2 cellular contexts compared by ENCODE assay signal in genomic region chr2:69716555-69717120, GRCh38.
TF ChIP-seq lines count a peak whose summit lies in the region.

No MANE protein-coding gene starts in this region.

TF ChIP-seq in GM23338, 12 proteins besides CTCF, POLR2A, EP300 and RAD21:
- TF ChIP-seq EZH2 (IDR thresholded peaks at IDR 0.05; ENCODE audit: low read depth, unreplicated experiment) (no peak), STAT1 (IDR thresholded peaks at IDR 0.05; ENCODE audit: unreplicated experiment) (no peak), EZH2phosphoT487 (IDR thresholded peaks at IDR 0.05; ENCODE audit: unreplicated experiment) (no peak), POLR2AphosphoS5 (IDR thresholded peaks at IDR 0.05; ENCODE audit: low read depth) (no peak), ETS1 (IDR thresholded peaks at IDR 0.05) (no peak), JUNB (IDR thresholded peaks at IDR 0.05; ENCODE audit: unreplicated experiment) (no peak), CREB1 (CRISPR knock-in tag; IDR thresholded peaks at IDR 0.05; ENCODE audit: low read depth) (no peak), ZNF331 (CRISPR knock-in tag; IDR thresholded peaks at IDR 0.05; ENCODE audit: low read depth) (no peak), ZNF114 (CRISPR knock-in tag; IDR thresholded peaks at IDR 0.05) (no peak), NANOG (IDR thresholded peaks at IDR 0.05; ENCODE audit: borderline replicate concordance) (no peak), REST (IDR thresholded peaks at IDR 0.05; ENCODE audit: unreplicated experiment) (no peak), ZNF462 (CRISPR knock-in tag; IDR thresholded peaks at IDR 0.05) (no peak)

TF ChIP-seq in SK-N-SH, 30 proteins besides CTCF, POLR2A, EP300 and RAD21:
- TF ChIP-seq FOSL2 (IDR thresholded peaks at IDR 0.05; ENCODE audit: borderline replicate concordance, low read depth) = peak; percentile 50; the same call in 1 of the 2 replicates
- no peak for TF ChIP-seq CHD2 (IDR thresholded peaks at IDR 0.05; ENCODE audit: low read length, partially characterized antibody)
- TF ChIP-seq ELF1 (IDR thresholded peaks at IDR 0.05) = no peak
- no peak for TF ChIP-seq IRF3 (IDR thresholded peaks at IDR 0.05; ENCODE audit: low read depth, low read length)
- peak; percentile 42; the same call in 1 of the 2 replicates for TF ChIP-seq JUND (IDR thresholded peaks at IDR 0.05)
- no peak for TF ChIP-seq RCOR1 (IDR thresholded peaks at IDR 0.05; ENCODE audit: low read length)
